Comparison of ENCODE assay signal across 23 cellular contexts in the genomic region with DNA sequence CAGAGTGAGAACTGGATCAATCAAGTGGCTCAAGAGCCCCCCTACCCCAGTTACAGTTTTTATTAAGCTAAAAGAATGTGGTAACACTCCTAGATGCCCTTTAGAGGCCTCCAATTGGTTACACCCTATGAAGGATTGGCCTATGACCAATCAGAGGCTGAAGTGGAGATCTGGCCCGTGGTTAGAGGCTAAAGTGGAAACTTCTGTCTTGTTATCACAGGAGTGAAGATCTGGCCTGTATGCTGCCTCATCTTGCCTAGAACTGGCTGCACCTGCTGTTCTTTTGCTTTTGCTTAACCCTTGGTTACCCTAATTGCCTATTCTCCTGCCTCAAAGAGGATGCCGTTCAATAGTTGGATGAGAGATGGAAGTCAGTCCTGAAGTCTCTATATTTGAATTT.
"Had no signal": no experiment of that assay in that cellular context is flagged by ENCODE, and none has a peak within 500 bp of the region (broad histone marks: within the 10 kb centered on the region; RNA-seq: fewer than 3 reads in every experiment).

No MANE protein-coding gene starts in this region.

- H3K9me3 ChIP-seq: breast epithelium, colonic mucosa, mucosa of descending colon, right lobe of liver, testis had no signal

- DNase-seq: activated CD4-positive, alpha-beta T cell treated with anti-CD3 and anti-CD28 coated beads for 4 hours; activated CD4-positive, alpha-beta T cell treated with anti-CD3 and anti-CD28 coated beads, Interleukin-2, amount 50 U/mL, for 4 hours; activated naive CD4-positive, alpha-beta T cell; activated T-cell treated with anti-CD3 and anti-CD28 coated beads for 4 hours; activated T-cell treated with anti-CD3 and anti-CD28 coated beads, Interleukin-2, amount 50 U/mL, for 72 hours; colonic mucosa; effector CD8-positive, alpha-beta T cell; left cardiac atrium; left ventricle myocardium superior; mucosa of descending colon; right lobe of liver; stimulated activated CD4-positive, alpha-beta T cell treated with anti-CD3 and anti-CD28 coated beads, Interleukin-2, amount 100 ng/mL, for 48 hours; stimulated activated naive CD4-positive, alpha-beta T cell treated with Interleukin-2 at 50 U/mL for 16 hours; testis; trophoblast cell had no signal

- H3K36me3 ChIP-seq: breast epithelium, colonic mucosa, right lobe of liver had no signal

- H3K4me3 ChIP-seq: breast epithelium, colonic mucosa, mucosa of descending colon, right lobe of liver, testis had no signal

- ATAC-seq: activated naive CD4-positive, alpha-beta T cell treated with anti-CD3 and anti-CD28 coated beads, Interleukin-2, amount 50 U/mL, for 72 hours; activated T-cell treated with anti-CD3 and anti-CD28 coated beads, Interleukin-2, amount 50 U/mL, for 72 hours; left cardiac atrium; left ventricle myocardium superior; mucosa of descending colon; natural killer cell treated with Interleukin-12 subunit alpha and Interleukin-12 subunit beta and Interleukin-15 and Interleukin-18, amount 100 ng/mL, for 72 hours; right lobe of liver had no signal

- H3K27ac ChIP-seq: breast epithelium, colonic mucosa, epithelial cell of prostate, right lobe of liver, testis had no signal

- H3K4me1 ChIP-seq: breast epithelium, colonic mucosa, right lobe of liver, testis had no signal

- FAIRE-seq: endometrium, frontal cortex, keratinocyte, urothelium cell line had no signal

- H3K27me3 ChIP-seq: breast epithelium, colonic mucosa, right lobe of liver, testis had no signal
